Comparison of ENCODE assay signal across 9 cellular contexts in the genomic region with DNA sequence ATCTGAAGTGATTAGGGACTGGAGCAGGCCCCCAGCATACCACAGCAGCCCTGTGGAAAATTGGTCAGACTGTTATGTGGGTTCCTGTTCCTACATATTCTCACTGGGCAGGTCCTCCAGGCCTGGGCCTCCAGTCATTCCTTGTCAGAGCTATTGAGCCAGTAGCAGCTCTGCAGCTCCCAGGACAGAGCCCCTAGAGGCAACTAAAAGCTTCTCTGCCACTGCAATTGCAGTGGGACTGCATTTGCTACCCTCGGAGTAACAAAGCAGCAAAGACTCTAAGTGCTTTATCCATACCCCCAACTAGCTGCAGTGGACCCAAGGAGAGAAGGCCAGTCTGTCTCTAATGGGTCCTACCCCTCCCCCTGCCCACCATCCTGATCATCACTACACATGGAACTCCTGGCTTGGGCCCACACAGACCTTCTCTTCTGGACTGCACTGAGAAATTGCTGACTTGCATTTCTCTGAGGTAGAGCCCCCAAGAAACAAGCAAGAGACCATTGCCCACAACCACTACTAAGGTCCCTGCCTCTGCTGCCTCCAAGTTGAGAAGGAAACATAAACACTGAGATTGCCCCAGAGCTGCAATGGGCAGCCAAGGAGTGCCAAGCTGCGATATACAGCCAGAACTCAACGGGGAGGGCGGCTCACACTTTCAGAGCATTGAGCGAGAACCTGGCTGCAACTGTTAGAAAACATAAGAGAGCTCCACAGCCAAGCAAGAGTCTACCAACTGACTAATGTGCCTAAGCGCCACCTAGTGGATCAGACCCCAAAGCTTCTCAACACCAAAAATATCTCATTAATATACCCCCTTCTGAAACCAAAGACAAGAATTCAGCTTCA.
DNase-seq lines count a peak whose midpoint lies in the region; ATAC-seq and TF ChIP-seq lines count a peak whose summit lies in the region.
"Had no signal": no experiment of that assay in that cellular context is flagged by ENCODE, and none has a peak within 500 bp of the region (broad histone marks: within the 10 kb centered on the region; RNA-seq: fewer than 3 reads in every experiment).

No MANE protein-coding gene starts in this region.

- H3K27ac Mint-ChIP-seq in nephron progenitor cell, result no peak overlapping the region
- H3K27ac Mint-ChIP-seq: naive B cell had no signal

- peak; percentile 90 for ATAC-seq in GM19468 (IDR thresholded peaks at IDR 0.05; ENCODE audit: extremely low read depth, unreplicated experiment)
- ATAC-seq in HG03432 (IDR thresholded peaks at IDR 0.05; ENCODE audit: unreplicated experiment), result peak; percentile 51

- no peak overlapping the region for H3K4me3 Mint-ChIP-seq in nephron progenitor cell
- H3K4me3 Mint-ChIP-seq: naive B cell had no signal

- DNase-seq in GM10266 (ENCODE audit: extremely low spot score) (peak; percentile 43), NCI-H748 treated with DMSO at 0.1 percent for 48 hours (lab: John Stamatoyannopoulos, UW) (peak; percentile 56), breast epithelium (ENCODE audit: low spot score in 2 of 2) (no peak), nephron progenitor cell (peak; percentile 69), uterus (no peak), 8988T (no peak)
- DNase-seq: naive B cell had no signal

- no peaks in the 10 kb centered on the region for H3K4me1 ChIP-seq in breast epithelium
- no peaks in the 10 kb centered on the region for H3K4me1 ChIP-seq in uterus

- TF ChIP-seq CTCF in GM10266 (IDR thresholded peaks at IDR 0.05; ENCODE audit: control insufficient read depth, insufficient read depth, low read depth, missing control alignments), result peak; percentile 73
- peak in 2 of 3 donors; percentile 23 to 34 for TF ChIP-seq CTCF in breast epithelium (IDR thresholded peaks at IDR 0.05)
- TF ChIP-seq CTCF in nephron progenitor cell (IDR thresholded peaks at IDR 0.05), result peak; percentile 64
- no peak for TF ChIP-seq CTCF in uterus (IDR thresholded peaks at IDR 0.05)

- H3K36me3 ChIP-seq in breast epithelium, result no peaks in the 10 kb centered on the region
- no peaks in the 10 kb centered on the region for H3K36me3 ChIP-seq in uterus

- no peaks in the 10 kb centered on the region for H3K9me3 Mint-ChIP-seq in nephron progenitor cell
- H3K9me3 Mint-ChIP-seq: naive B cell had no signal

- no peak for TF ChIP-seq POLR2A in breast epithelium (IDR thresholded peaks at IDR 0.05)
- TF ChIP-seq POLR2A in uterus (IDR thresholded peaks at IDR 0.05), result no peak

- H3K27me3 Mint-ChIP-seq in nephron progenitor cell (ENCODE audit: low read depth, poor library complexity), result no peaks in the 10 kb centered on the region

- H3K4me3 ChIP-seq in breast epithelium (no peak overlapping the region), uterus (no peak overlapping the region)

- intact Hi-C loops in breast epithelium (cut with DNase I; ENCODE audit: low total_unique reads), result no loop called here
- intact Hi-C loops in uterus (cut with DNase I; ENCODE audit: low total_unique reads), result no loop called here

- H3K27me3 ChIP-seq in breast epithelium (no peaks in the 10 kb centered on the region), uterus (no peaks in the 10 kb centered on the region)

- H3K27ac ChIP-seq in breast epithelium (no peak overlapping the region), uterus (no peak overlapping the region)

- no peaks in the 10 kb centered on the region for H3K36me3 Mint-ChIP-seq in nephron progenitor cell (ENCODE audit: low read depth)
- H3K36me3 Mint-ChIP-seq: naive B cell had no signal

- H3K4me1 Mint-ChIP-seq in nephron progenitor cell, result no peaks in the 10 kb centered on the region
- H3K4me1 Mint-ChIP-seq: naive B cell had no signal

- no peaks in the 10 kb centered on the region for H3K9me3 ChIP-seq in breast epithelium
- no peaks in the 10 kb centered on the region for H3K9me3 ChIP-seq in uterus

Comparison
In these comparisons a context has a peak if more than half of its experiments do, and no peak if none do; other contexts are left out.
1. DNase-seq: peak in GM10266 (single experiment), NCI-H748 treated with DMSO at 0.1 percent for 48 hours (single experiment) and nephron progenitor cell (single experiment); none in breast epithelium (0 of 2), uterus (0 of 2) and 8988T (single experiment).
2. CTCF ChIP-seq: peak in GM10266 (single experiment), breast epithelium (2 of 3) and nephron progenitor cell (single experiment); none in uterus (0 of 4).